ENCODE assay signal across 17 cellular contexts in the genomic region with DNA sequence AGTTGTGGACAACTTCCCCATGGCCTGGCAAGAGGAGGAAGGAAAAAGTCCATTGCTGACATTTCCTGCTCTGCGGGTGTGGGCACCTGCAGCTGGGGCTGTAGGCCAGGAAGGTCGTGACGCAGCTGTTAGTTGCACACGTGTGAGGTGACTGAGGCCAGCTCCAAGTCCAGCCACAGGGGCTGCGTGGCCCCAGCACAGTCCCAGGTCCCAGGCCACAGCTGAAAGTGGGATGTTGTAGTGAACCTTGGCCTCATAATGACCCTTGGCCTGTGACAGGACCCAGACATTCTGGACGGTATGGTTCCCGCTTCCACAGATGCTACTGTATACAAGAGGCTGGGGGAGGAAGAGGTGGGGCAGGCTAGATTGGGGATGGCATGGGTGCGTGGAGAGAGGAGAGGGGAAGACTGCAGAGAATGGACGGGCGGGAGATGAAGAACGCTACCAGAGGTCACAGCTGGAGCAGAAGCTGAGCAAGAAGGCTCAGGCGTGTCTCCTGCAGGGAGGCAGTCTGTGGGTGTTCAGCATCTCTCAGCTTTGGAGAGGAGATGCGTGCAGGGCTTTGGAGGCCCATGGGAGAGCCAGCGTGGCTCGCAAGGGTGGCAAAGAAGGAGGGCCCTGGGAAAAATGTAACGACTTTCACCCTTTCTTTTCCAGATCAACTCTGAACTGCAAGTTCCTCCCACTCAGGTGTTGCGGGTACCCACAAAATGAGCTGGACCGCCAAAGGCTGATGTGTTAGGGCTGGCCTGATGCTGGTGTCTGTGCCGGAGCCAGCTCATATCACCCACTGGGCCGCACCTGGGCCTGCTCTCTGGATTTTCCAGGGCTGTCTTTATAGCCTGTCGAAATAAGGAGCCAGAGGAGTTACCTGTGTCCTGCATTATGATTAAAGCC. TPM values are rescaled to one million over a fixed set of nuclear protein-coding genes. Genes with fewer than 3 reads are reported as not detected.
DNase-seq lines count a peak whose midpoint lies in the region; ATAC-seq and TF ChIP-seq lines count a peak whose summit lies in the region.
"Had no signal": no experiment of that assay in that cellular context is flagged by ENCODE, and none has a peak within 500 bp of the region (broad histone marks: within the 10 kb centered on the region; RNA-seq: fewer than 3 reads in every experiment).

No MANE protein-coding gene starts in this region.

- H3K4me1 ChIP-seq in lower lobe of right lung (no peaks in the 10 kb centered on the region), tibial artery (no peaks in the 10 kb centered on the region)
- H3K4me1 ChIP-seq: breast epithelium had no signal

- H3K27me3 ChIP-seq in lower lobe of right lung (ENCODE audit: low read depth) (no peaks in the 10 kb centered on the region), tibial artery (no peaks in the 10 kb centered on the region)
- H3K27me3 ChIP-seq: breast epithelium had no signal

- H3K4me1 Mint-ChIP-seq in natural killer cell: no peaks in the 10 kb centered on the region
- H3K4me1 Mint-ChIP-seq: nephron had no signal

- no peaks in the 10 kb centered on the region for H3K9me3 Mint-ChIP-seq in natural killer cell
- H3K9me3 Mint-ChIP-seq: nephron had no signal

- peaks cover 6 to 12% of the 10 kb centered on the region in 2 donors for H3K27me3 Mint-ChIP-seq in natural killer cell (ENCODE audit: low read depth in 2 of 2)

- H3K36me3 Mint-ChIP-seq in natural killer cell: no peaks in the 10 kb centered on the region

- H3K4me3 Mint-ChIP-seq in natural killer cell: no peak overlapping the region
- H3K4me3 Mint-ChIP-seq: activated CD8-positive, alpha-beta T cell treated with anti-CD3 and anti-CD28 coated beads, Interleukin-2, amount 10 ng/mL, durations not matched to agents 7 days and 5 days; HFFc6; nephron had no signal

- TF ChIP-seq CTCF in coronary artery (IDR thresholded peaks at IDR 0.05): no peak
- no peak for TF ChIP-seq CTCF in lower lobe of right lung (IDR thresholded peaks at IDR 0.05)
- no peak for TF ChIP-seq CTCF in tibial artery (IDR thresholded peaks at IDR 0.05)
- no peak for TF ChIP-seq CTCF in natural killer cell (IDR thresholded peaks at IDR 0.05)

- H3K9me3 ChIP-seq in lower lobe of right lung (no peaks in the 10 kb centered on the region), tibial artery (no peaks in the 10 kb centered on the region)
- H3K9me3 ChIP-seq: breast epithelium had no signal

- DNase-seq in activated CD4-positive, CD25-positive, alpha-beta regulatory T cell treated with anti-CD3 and anti-CD28 coated beads, Interleukin-2, amount 50 U/mL, for 72 hours: peak; percentile 16
- DNase-seq in coronary artery (ENCODE audit: low spot score): peak; percentile 68
- DNase-seq in lower lobe of right lung: peak; percentile 62
- peak; percentile 38 to 68 for DNase-seq in tibial artery
- DNase-seq in natural killer cell: no peak
- DNase-seq: activated CD8-positive, alpha-beta T cell treated with anti-CD3 and anti-CD28 coated beads, Interleukin-2, amount 10 ng/mL, durations not matched to agents 7 days and 5 days; glutamatergic neuron; HFFc6; NCI-H1436; NCI-H526 treated with DMSO at 0.1 percent for 48 hours; T1000 had no signal

- intact Hi-C loops in lower lobe of right lung (cut with DNase I): no loop called here
- intact Hi-C loops in tibial artery (cut with DNase I; ENCODE audit: low total_unique reads): no loop called here
- intact Hi-C loops in natural killer cell (cut with micrococcal nuclease): no loop called here

- no peak for ATAC-seq in activated CD4-positive, CD25-positive, alpha-beta regulatory T cell treated with anti-CD3 and anti-CD28 coated beads, Interleukin-2, amount 50 U/mL, for 24 hours
- ATAC-seq in lower lobe of right lung (peak; percentile 38 to 50), HG02938 (IDR thresholded peaks at IDR 0.05; ENCODE audit: unreplicated experiment) (no peak), natural killer cell (no peak), HG02870 (IDR thresholded peaks at IDR 0.05; ENCODE audit: unreplicated experiment) (no peak)
- ATAC-seq: activated CD8-positive, alpha-beta T cell treated with anti-CD3 and anti-CD28 coated beads, Interleukin-2, amount 10 ng/mL, durations not matched to agents 7 days and 5 days had no signal

- H3K4me3 ChIP-seq in coronary artery: no peak overlapping the region
- H3K4me3 ChIP-seq in lower lobe of right lung: no peak overlapping the region
- no peak overlapping the region for H3K4me3 ChIP-seq in tibial artery
- H3K4me3 ChIP-seq: breast epithelium, skin epidermis had no signal

- H3K36me3 ChIP-seq in lower lobe of right lung (no peaks in the 10 kb centered on the region), tibial artery (no peaks in the 10 kb centered on the region)
- H3K36me3 ChIP-seq: breast epithelium had no signal

- H3K27ac ChIP-seq in coronary artery (peak overlapping the region in 1 of 2 donors; percentile 4), lower lobe of right lung (no peak overlapping the region), tibial artery (no peak overlapping the region)

- no peak overlapping the region for H3K27ac Mint-ChIP-seq in natural killer cell
- H3K27ac Mint-ChIP-seq: activated CD8-positive, alpha-beta T cell treated with anti-CD3 and anti-CD28 coated beads, Interleukin-2, amount 10 ng/mL, durations not matched to agents 7 days and 5 days; HFFc6 had no signal

RNA-seq across cellular contexts. Expression of a gene that starts 21.9 kb away (rescaled TPM):
- 0.35 TPM for total RNA-seq in lower lobe of right lung
- total RNA-seq in natural killer cell: 1 to 10 TPM in 2 of 3 donors, under 1 TPM in 1; 0.66 to 3.7 (median 1.4) TPM

RNA-seq across cellular contexts. Expression of a gene that starts 54.3 kb away (rescaled TPM):
- total RNA-seq in lower lobe of right lung (6.8 TPM), natural killer cell (not detected)
- total RNA-seq: activated CD8-positive, alpha-beta T cell treated with anti-CD3 and anti-CD28 coated beads, Interleukin-2, amount 10 ng/mL, durations not matched to agents 7 days and 5 days; breast epithelium; HFFc6 had no signal

Comparison
In these comparisons a context has a peak if more than half of its experiments do, and no peak if none do; other contexts are left out.
1. ATAC-seq: peak in lower lobe of right lung (2 of 2); none in activated CD4-positive, CD25-positive, alpha-beta regulatory T cell treated with anti-CD3 and anti-CD28 coated beads, Interleukin-2, amount 50 U/mL, for 24 hours (0 of 2), HG02938 (single experiment), natural killer cell (0 of 3) and HG02870 (single experiment).